Comparison of ENCODE assay signal across 8 cellular contexts in genomic region chr17:31550389-31551056, GRCh38.
DNase-seq lines count a peak whose midpoint lies in the region; ATAC-seq and TF ChIP-seq lines count a peak whose summit lies in the region.

No MANE protein-coding gene starts in this region.

- WGBS in thymus: 29% methylated on average over 17 of the region's 17 CpGs

- peak; percentile 5 for ATAC-seq in HG03025 (IDR thresholded peaks at IDR 0.05; ENCODE audit: low FRiP score, unreplicated experiment)
- ATAC-seq in HG03139 (IDR thresholded peaks at IDR 0.05; ENCODE audit: unreplicated experiment): no peak
- no peak for ATAC-seq in GM21619 (IDR thresholded peaks at IDR 0.05; ENCODE audit: unreplicated experiment)

- no peak for DNase-seq in activated naive CD8-positive, alpha-beta T cell treated with anti-CD3 and anti-CD28 coated beads for 36 hours
- no peak for DNase-seq in kidney epithelial cell (ENCODE audit: low read depth)
- no peak for DNase-seq in DMS 273 (lab: John Stamatoyannopoulos, UW; ENCODE audit: unreplicated experiment)

- H3K4me3 Mint-ChIP-seq in activated naive CD8-positive, alpha-beta T cell treated with anti-CD3 and anti-CD28 coated beads for 36 hours: peak overlapping the region; percentile 76

- H3K27me3 ChIP-seq in BLaER1 (no peaks in the 10 kb centered on the region), kidney epithelial cell (ENCODE audit: control insufficient read depth, insufficient read depth, low read length) (no peaks in the 10 kb centered on the region), thymus (ENCODE audit: control insufficient read depth, insufficient read depth) (no peaks in the 10 kb centered on the region)

- H3K9me3 Mint-ChIP-seq in activated naive CD8-positive, alpha-beta T cell treated with anti-CD3 and anti-CD28 coated beads for 36 hours: peaks cover 1% of the 10 kb centered on the region

- H3K27ac Mint-ChIP-seq in activated naive CD8-positive, alpha-beta T cell treated with anti-CD3 and anti-CD28 coated beads for 36 hours: peak overlapping the region; percentile 79

- no peaks in the 10 kb centered on the region for H3K27me3 Mint-ChIP-seq in activated naive CD8-positive, alpha-beta T cell treated with anti-CD3 and anti-CD28 coated beads for 36 hours

- H3K27ac ChIP-seq in BLaER1 (no peak overlapping the region), thymus (ENCODE audit: low read depth) (peak overlapping the region; percentile 46)

- H3K4me2 ChIP-seq in BLaER1: peak overlapping the region; percentile 75

- peak overlapping the region; percentile 90; the same call in 1 of the 2 replicates for H3K9ac ChIP-seq in BLaER1

- H3K9me3 ChIP-seq in BLaER1: no peaks in the 10 kb centered on the region
- no peaks in the 10 kb centered on the region for H3K9me3 ChIP-seq in thymus (ENCODE audit: control insufficient read depth)

- no peaks in the 10 kb centered on the region for H4K20me1 ChIP-seq in BLaER1

- TF ChIP-seq CTCF in kidney epithelial cell (IDR thresholded peaks at IDR 0.05; ENCODE audit: insufficient read depth, low read length, poor library complexity, severe bottlenecking): no peak

- H3K36me3 ChIP-seq in BLaER1 (no peaks in the 10 kb centered on the region), kidney epithelial cell (ENCODE audit: control insufficient read depth, insufficient read depth, low read length) (no peaks in the 10 kb centered on the region), thymus (ENCODE audit: control insufficient read depth, insufficient read depth) (no peaks in the 10 kb centered on the region)

- H3K4me1 Mint-ChIP-seq in activated naive CD8-positive, alpha-beta T cell treated with anti-CD3 and anti-CD28 coated beads for 36 hours: peaks cover 6% of the 10 kb centered on the region

- H3K4me1 ChIP-seq in BLaER1: peaks cover 20% of the 10 kb centered on the region
- H3K4me1 ChIP-seq in thymus (ENCODE audit: control insufficient read depth, insufficient read depth, low read length): peaks cover 5% of the 10 kb centered on the region

- peaks cover 7% of the 10 kb centered on the region for H3K36me3 Mint-ChIP-seq in activated naive CD8-positive, alpha-beta T cell treated with anti-CD3 and anti-CD28 coated beads for 36 hours

- H3K4me3 ChIP-seq in BLaER1 (peak overlapping the region; percentile 85), kidney epithelial cell (ENCODE audit: low read depth, low read length) (peak overlapping the region; percentile 61), thymus (ENCODE audit: low read length) (peak overlapping the region; percentile 90)
